Comparison of ENCODE assay signal across 22 cellular contexts in the genomic region with DNA sequence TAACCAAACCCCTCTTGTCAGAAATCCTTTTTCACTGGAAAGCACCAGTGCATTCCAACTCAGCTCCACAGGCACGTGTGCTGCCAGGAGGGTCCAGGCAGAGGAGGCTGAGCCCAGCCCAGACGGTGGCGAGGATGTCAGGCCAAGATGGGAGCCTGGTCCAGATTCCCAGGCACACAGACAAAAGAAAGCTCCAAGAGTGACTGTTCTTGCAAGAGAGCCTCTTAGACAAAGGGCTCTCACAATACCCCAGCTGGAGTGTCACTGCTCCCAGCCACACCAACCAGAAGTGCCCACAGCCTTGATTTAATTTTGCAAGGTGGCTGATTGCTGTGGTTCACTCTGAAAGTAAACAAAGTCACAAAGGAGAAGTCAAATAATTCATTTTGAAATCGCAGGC.
DNase-seq lines count a peak whose midpoint lies in the region; ATAC-seq and TF ChIP-seq lines count a peak whose summit lies in the region.
"Had no signal": no experiment of that assay in that cellular context is flagged by ENCODE, and none has a peak within 500 bp of the region (broad histone marks: within the 10 kb centered on the region; RNA-seq: fewer than 3 reads in every experiment).

No MANE protein-coding gene starts in this region.

- peaks cover 96% of the 10 kb centered on the region for H3K36me3 ChIP-seq in mesodermal cell (ENCODE audit: control insufficient read depth, insufficient read depth, low read length)

- H3K36me3 Mint-ChIP-seq in chondrocyte (ENCODE audit: low read depth), result peaks cover 64% of the 10 kb centered on the region

- peaks cover 2% of the 10 kb centered on the region for H3K4me1 ChIP-seq in mesodermal cell (ENCODE audit: control insufficient read depth, insufficient read depth, low read length, poor library complexity, severe bottlenecking)
- H3K4me1 ChIP-seq in foreskin keratinocyte, result no peaks in the 10 kb centered on the region

- H3K4me1 Mint-ChIP-seq in chondrocyte (ENCODE audit: low read depth), result peaks cover 10% of the 10 kb centered on the region
- H3K4me1 Mint-ChIP-seq: central memory CD8-positive, alpha-beta T cell had no signal

- ATAC-seq in foreskin keratinocyte, result no peak
- ATAC-seq in stimulated activated naive CD8-positive, alpha-beta T cell treated with anti-CD3 and anti-CD28 coated beads, Interleukin-15, Interleukin-2, amounts not matched to agents 100 U/mL and 50 U/mL, for 24 hours, result no peak
- ATAC-seq: effector memory CD8-positive, alpha-beta T cell; K562; left lung; right cardiac atrium had no signal

- 72 to 88% methylated on average over 4 of the region's 4 CpGs for WGBS in mesodermal cell (ENCODE audit: insufficient coverage in 2 of 2), 2 experiments

- H3K27me3 Mint-ChIP-seq in chondrocyte (ENCODE audit: low read depth), result no peaks in the 10 kb centered on the region

- H3K4me3 ChIP-seq in mesodermal cell (ENCODE audit: extremely low read depth, insufficient read depth, low read length, poor library complexity, severe bottlenecking), result no peak overlapping the region
- H3K4me3 ChIP-seq: K562, left lung, thoracic aorta had no signal

- no peak overlapping the region for H3K27ac Mint-ChIP-seq in chondrocyte (ENCODE audit: unreplicated experiment)
- H3K27ac Mint-ChIP-seq: CD4-positive, alpha-beta T cell had no signal

- no peaks in the 10 kb centered on the region for H3K27me3 ChIP-seq in foreskin keratinocyte
- H3K27me3 ChIP-seq: left lung had no signal

- no peaks in the 10 kb centered on the region for H3K9me3 Mint-ChIP-seq in chondrocyte (ENCODE audit: low read depth)
- H3K9me3 Mint-ChIP-seq: CD4-positive, alpha-beta T cell; central memory CD8-positive, alpha-beta T cell; effector memory CD8-positive, alpha-beta T cell had no signal

- peak overlapping the region; percentile 29 for H3K27ac ChIP-seq in mesodermal cell (ENCODE audit: low read depth, low read length, severe bottlenecking)
- H3K27ac ChIP-seq in foreskin keratinocyte, result no peak overlapping the region
- H3K27ac ChIP-seq: left lung, thoracic aorta had no signal

- no peak for TF ChIP-seq CTCF in foreskin keratinocyte (conservative IDR thresholded peaks at IDR 0.05)
- TF ChIP-seq CTCF in chondrocyte (IDR thresholded peaks at IDR 0.05), result no peak

- no peaks in the 10 kb centered on the region for H3K9me3 ChIP-seq in mesodermal cell (ENCODE audit: control insufficient read depth, low read length)
- H3K9me3 ChIP-seq: left lung, thoracic aorta had no signal

- DNase-seq in DMS153 treated with DMSO at 0.1 percent for 48 hours (lab: John Stamatoyannopoulos, UW; ENCODE audit: unreplicated experiment) (peak; percentile 18), NCI-H146 (lab: John Stamatoyannopoulos, UW) (peak; percentile 88), NCI-H774 (lab: John Stamatoyannopoulos, UW) (peak; percentile 85), foreskin keratinocyte (no peak), chondrocyte (ENCODE audit: low spot score) (no peak)
- no peak for DNase-seq in activated CD4-positive, alpha-beta T cell treated with anti-CD3 and anti-CD28 coated beads, Interleukin-2, amount 50 U/mL, for 1 hour
- DNase-seq in stimulated activated naive CD8-positive, alpha-beta T cell treated with anti-CD3 and anti-CD28 coated beads, Interleukin-15, Interleukin-2, amounts not matched to agents 100 U/mL and 50 U/mL, for 24 hours, result no peak
- DNase-seq: activated CD4-positive, alpha-beta T cell treated with anti-CD3 and anti-CD28 coated beads, Interleukin-2, amount 50 U/mL, for 4 hours; activated naive CD4-positive, alpha-beta T cell; activated T-cell treated with anti-CD3 and anti-CD28 coated beads for 4 hours; CD4-positive, alpha-beta T cell; DMS79; effector memory CD8-positive, alpha-beta T cell; left lung; NCI-H2227 treated with DMSO at 0.1 percent for 48 hours; occipital lobe; right cardiac atrium; RPMI8226 had no signal

- no peak overlapping the region for H3K4me3 Mint-ChIP-seq in chondrocyte (ENCODE audit: unreplicated experiment)
- H3K4me3 Mint-ChIP-seq: CD4-positive, alpha-beta T cell; central memory CD8-positive, alpha-beta T cell; effector memory CD8-positive, alpha-beta T cell had no signal

Comparison
In these comparisons a context has a peak if more than half of its experiments do, and no peak if none do; other contexts are left out.
1. DNase-seq: peak in DMS153 treated with DMSO at 0.1 percent for 48 hours (single experiment), NCI-H146 (single experiment) and NCI-H774 (single experiment); none in activated CD4-positive, alpha-beta T cell treated with anti-CD3 and anti-CD28 coated beads, Interleukin-2, amount 50 U/mL, for 1 hour (single experiment), foreskin keratinocyte (0 of 2), stimulated activated naive CD8-positive, alpha-beta T cell treated with anti-CD3 and anti-CD28 coated beads, Interleukin-15, Interleukin-2, amounts not matched to agents 100 U/mL and 50 U/mL, for 24 hours (single experiment) and chondrocyte (single experiment).